ENCODE assay signal across 9 cellular contexts in the genomic region with DNA sequence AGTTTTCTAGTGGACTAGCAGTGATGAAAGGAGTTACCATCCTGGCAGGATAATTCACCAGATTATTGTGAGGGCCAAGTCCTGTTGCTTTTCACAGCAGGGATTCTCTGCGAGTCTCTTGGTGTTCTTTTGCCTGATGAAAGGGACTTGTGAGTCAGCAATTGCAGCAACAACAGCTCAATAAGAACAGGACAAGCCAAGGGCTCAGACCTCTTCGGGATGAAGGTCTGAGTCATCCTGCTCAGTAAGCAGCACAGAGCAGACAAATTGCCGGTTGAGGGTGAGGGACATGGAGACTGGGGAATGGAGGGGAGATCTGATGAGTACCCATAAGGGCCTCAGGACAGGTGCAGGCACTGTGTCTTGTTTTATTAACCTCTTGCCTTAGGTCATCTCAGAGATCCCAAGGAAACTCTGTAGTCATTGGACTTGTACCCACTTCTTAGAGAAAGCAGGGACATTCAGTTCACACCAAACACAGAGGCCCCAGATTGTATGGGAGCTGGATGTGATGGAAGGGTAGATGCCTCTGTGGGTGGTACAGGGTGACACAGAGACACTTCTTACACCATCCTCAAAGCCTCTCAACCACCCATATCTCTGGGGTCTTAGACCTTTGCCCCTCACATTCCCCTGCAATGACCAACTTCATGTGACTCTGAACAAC.
DNase-seq lines count a peak whose midpoint lies in the region; ATAC-seq and TF ChIP-seq lines count a peak whose summit lies in the region.
"Had no signal": no experiment of that assay in that cellular context is flagged by ENCODE, and none has a peak within 500 bp of the region (broad histone marks: within the 10 kb centered on the region; RNA-seq: fewer than 3 reads in every experiment).

No MANE protein-coding gene starts in this region.

- H3K27me3 ChIP-seq in gastrocnemius medialis: no peaks in the 10 kb centered on the region

- in situ Hi-C loops in gastrocnemius medialis (cut with MboI; ENCODE audit: low sequenced_read_pairs in 4 of 4): no loop called here

- H3K36me3 ChIP-seq in gastrocnemius medialis: no peaks in the 10 kb centered on the region

- peak overlapping the region; percentile 54 to 80 (median 56) for H3K27ac ChIP-seq in gastrocnemius medialis
- H3K27ac ChIP-seq: 22Rv1 had no signal

- H3K4me1 ChIP-seq in gastrocnemius medialis: peaks cover 24 to 39% of the 10 kb centered on the region in 2 donors

- no peaks in the 10 kb centered on the region for H3K9me3 ChIP-seq in gastrocnemius medialis

- TF ChIP-seq POLR2A in gastrocnemius medialis (IDR thresholded peaks at IDR 0.05): no peak

- intact Hi-C loops in gastrocnemius medialis (cut with DNase I; ENCODE audit: low total_unique reads): no loop called here

- ATAC-seq in gastrocnemius medialis (peak; percentile 90 to 95), GM21381 (IDR thresholded peaks at IDR 0.05; ENCODE audit: unreplicated experiment) (no peak), left lobe of liver (no peak)

- no peak overlapping the region for H3K4me3 ChIP-seq in gastrocnemius medialis

- DNase-seq in DMS153 (lab: John Stamatoyannopoulos, UW) (peak; percentile 11), DMS153 treated with DMSO at 0.1 percent for 48 hours (lab: John Stamatoyannopoulos, UW; ENCODE audit: unreplicated experiment) (no peak), fibroblast of peridontal ligament (ENCODE audit: extremely low read depth) (peak; percentile 91), gastrocnemius medialis (peak; percentile 60 to 72), left lobe of liver (ENCODE audit: low spot score) (no peak)
- no peak for DNase-seq in activated CD4-positive, alpha-beta T cell treated with anti-CD3 and anti-CD28 coated beads for 48 hours

- no peak for TF ChIP-seq CTCF in gastrocnemius medialis (IDR thresholded peaks at IDR 0.05 in 4 of 5, conservative IDR thresholded peaks at IDR 0.05 in 1 of 5)

TF ChIP-seq in PFSK-1, 5 proteins besides CTCF, POLR2A, EP300 and RAD21:
- TF ChIP-seq FOXP2 (optimal IDR thresholded peaks at IDR 0.05; ENCODE audit: borderline replicate concordance, extremely low read depth, extremely low read length, insufficient read depth) (no peak), TAF1 (IDR thresholded peaks at IDR 0.05; ENCODE audit: borderline replicate concordance, insufficient read depth, low read length) (peak; percentile 17; the same call in 1 of the 2 replicates), POLR2AphosphoS5 (IDR thresholded peaks at IDR 0.05; ENCODE audit: low read depth, low read length) (no peak)

Comparison
In these comparisons a context has a peak if more than half of its experiments do, and no peak if none do; other contexts are left out.
1. DNase-seq: peak in DMS153 (single experiment), fibroblast of peridontal ligament (single experiment) and gastrocnemius medialis (2 of 2); none in DMS153 treated with DMSO at 0.1 percent for 48 hours (single experiment), activated CD4-positive, alpha-beta T cell treated with anti-CD3 and anti-CD28 coated beads for 48 hours (single experiment) and left lobe of liver (single experiment).
2. ATAC-seq: peak in gastrocnemius medialis (2 of 2); none in GM21381 (single experiment) and left lobe of liver (single experiment).